Comparison of ENCODE assay signal across 3 cellular contexts in the genomic region with DNA sequence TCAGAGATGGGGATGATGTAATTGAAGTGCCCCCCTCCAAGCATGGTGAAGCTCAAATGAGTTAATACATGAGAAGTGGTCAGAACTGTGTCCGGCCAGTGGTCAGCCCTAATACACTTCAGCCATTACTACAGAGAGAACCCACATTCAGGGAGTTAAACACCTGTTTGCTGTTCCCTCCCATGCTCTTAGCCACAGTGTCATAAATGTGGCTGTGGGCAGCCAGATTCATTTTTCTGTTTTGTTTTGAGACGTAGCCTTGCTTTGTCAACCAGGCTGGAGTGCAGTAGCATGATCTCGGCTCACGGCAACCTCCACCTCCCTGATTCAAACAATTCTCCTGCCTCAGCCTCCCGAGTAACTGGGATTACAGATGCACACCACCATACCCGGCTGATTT.
"Had no signal": no experiment of that assay in that cellular context is flagged by ENCODE, and none has a peak within 500 bp of the region (broad histone marks: within the 10 kb centered on the region; RNA-seq: fewer than 3 reads in every experiment).

No MANE protein-coding gene starts in this region.

- DNase-seq: GDM1, GF-D8 had no signal

- ATAC-seq: GM12878 had no signal

- H3K4me3 ChIP-seq: GM12878 had no signal
